Comparison of ENCODE assay signal across 1 cellular context in genomic region chr22:39300198-39300830, GRCh38.
TF ChIP-seq lines count a peak whose summit lies in the region.

No MANE protein-coding gene starts in this region.

TF ChIP-seq in GM12878, 131 proteins besides CTCF, POLR2A, EP300 and RAD21:
- TF ChIP-seq SKIL (IDR thresholded peaks at IDR 0.05; ENCODE audit: low read depth, poor library complexity, severe bottlenecking) (peak; percentile 1), POLR2AphosphoS2 (IDR thresholded peaks at IDR 0.05; ENCODE audit: low read depth, low read length) (no peak), MEF2B (IDR thresholded peaks at IDR 0.05; ENCODE audit: partially characterized antibody, poor library complexity, severe bottlenecking) (peak; percentile 65), ATF2 (IDR thresholded peaks at IDR 0.05; ENCODE audit: low read length) (no peak), GATAD2B (conservative IDR thresholded peaks at IDR 0.05; ENCODE audit: low read depth) (0 out of 2 replicates have a peak, but pooled peaks have one; percentile 1), TBL1XR1 (IDR thresholded peaks at IDR 0.05; ENCODE audit: low read depth, low read length) (no peak), BHLHE40 (IDR thresholded peaks at IDR 0.05; ENCODE audit: borderline replicate concordance in 1 of 2, low read depth in 2 of 2, low read length in 1 of 2) (no peak), SPI1 (IDR thresholded peaks at IDR 0.05; ENCODE audit: borderline replicate concordance, insufficient read depth, low read depth, low read length) (0 out of 2 replicates have a peak, but pooled peaks have one; percentile 2), IKZF2 (IDR thresholded peaks at IDR 0.05) (peak in 1 of 2 experiments; percentile 55; a peak in 1 of 4 replicates), HCFC1 (IDR thresholded peaks at IDR 0.05; ENCODE audit: low read length) (no peak), BRCA1 (IDR thresholded peaks at IDR 0.05; ENCODE audit: low read depth, low read length) (no peak)
